Comparison of ENCODE assay signal across 14 cellular contexts in genomic region chr4:44100456-44100855, GRCh38.
DNase-seq lines count a peak whose midpoint lies in the region; ATAC-seq lines count a peak whose summit lies in the region.
"Had no signal": no experiment of that assay in that cellular context is flagged by ENCODE, and none has a peak within 500 bp of the region (broad histone marks: within the 10 kb centered on the region; RNA-seq: fewer than 3 reads in every experiment).

No MANE protein-coding gene starts in this region.

- intact Hi-C loops in Right ventricle myocardium superior (cut with DNase I) = no loop called here

- ATAC-seq in Right ventricle myocardium superior (ENCODE audit: poor library complexity) = no peak
- ATAC-seq: A549; CD8-positive, alpha-beta T cell had no signal

- DNase-seq in HT1080 (ENCODE audit: low read depth) = peak; percentile 11
- peak; percentile 4 to 60 for DNase-seq in dermis microvascular lymphatic vessel endothelial cell (ENCODE audit: low read depth in 2 of 2)
- DNase-seq in lung microvascular endothelial cell (ENCODE audit: low read depth in 2 of 2) = peak; percentile 30 to 82
- DNase-seq in NCI-H526 treated with DMSO at 0.1 percent for 48 hours (lab: John Stamatoyannopoulos, UW) = no peak
- no peak for DNase-seq in Right ventricle myocardium superior
- DNase-seq in activated naive CD4-positive, alpha-beta T cell (lab: John Stamatoyannopoulos, UW) = no peak
- DNase-seq: AML-193; Caco-2; Calu3; CD4-positive, alpha-beta T cell; CD8-positive, alpha-beta T cell; DMS79 treated with DMSO at 0.1 percent for 48 hours; GF-D8 had no signal

Comparison
In these comparisons a context has a peak if more than half of its experiments do, and no peak if none do; other contexts are left out.
1. DNase-seq: peak in HT1080 (single experiment), dermis microvascular lymphatic vessel endothelial cell (2 of 2) and lung microvascular endothelial cell (2 of 2); none in NCI-H526 treated with DMSO at 0.1 percent for 48 hours (single experiment), Right ventricle myocardium superior (single experiment) and activated naive CD4-positive, alpha-beta T cell (0 of 4).